ENCODE assay signal across 8 cellular contexts in genomic region chr4:75995727-75996126, GRCh38. TPM values are rescaled to one million over a fixed set of nuclear protein-coding genes. Genes with fewer than 3 reads are reported as not detected.
DNase-seq lines count a peak whose midpoint lies in the region; ATAC-seq and TF ChIP-seq lines count a peak whose summit lies in the region.

No MANE protein-coding gene starts in this region.

- H3K4me3 Mint-ChIP-seq in T-helper 17 cell: peak overlapping the region; percentile 64

- H3K4me1 Mint-ChIP-seq in T-helper 17 cell: peaks cover 9% of the 10 kb centered on the region

- TF ChIP-seq CTCF in gastroesophageal sphincter (IDR thresholded peaks at IDR 0.05): peak; percentile 51 to 71 (median 60)
- TF ChIP-seq CTCF in sigmoid colon (IDR thresholded peaks at IDR 0.05): peak; percentile 13 to 68 (median 54)

- H3K27me3 Mint-ChIP-seq in T-helper 17 cell: peaks cover 11% of the 10 kb centered on the region

- H3K9me3 ChIP-seq in T-helper 17 cell (ENCODE audit: control insufficient read depth, low read length, poor library complexity, severe bottlenecking) (no peaks in the 10 kb centered on the region), gastroesophageal sphincter (no peaks in the 10 kb centered on the region), sigmoid colon (no peaks in the 10 kb centered on the region)

- no peaks in the 10 kb centered on the region for H3K27me3 ChIP-seq in gastroesophageal sphincter
- no peaks in the 10 kb centered on the region for H3K27me3 ChIP-seq in sigmoid colon

- H3K4me1 ChIP-seq in gastroesophageal sphincter: peaks cover 0 to 5% (median 0%) of the 10 kb centered on the region in 3 donors
- H3K4me1 ChIP-seq in sigmoid colon: peaks cover 0 to 5% (median 2%) of the 10 kb centered on the region in 4 donors

- ATAC-seq in T-helper 17 cell: no peak
- ATAC-seq in gastroesophageal sphincter: no peak

- peak; percentile 7 for DNase-seq in stimulated activated CD4-positive, alpha-beta T cell treated with anti-CD3 and anti-CD28 coated beads, Interleukin-4, amount 100 ng/mL, for 24 hours
- DNase-seq in stimulated activated CD4-positive, alpha-beta T cell treated with anti-CD3 and anti-CD28 coated beads, Interleukin-4, amount 100 ng/mL, for 1 hour: no peak
- DNase-seq in NCI-H1436 (lab: John Stamatoyannopoulos, UW) (peak; percentile 43), T-helper 17 cell (no peak), sigmoid colon (no peak)
- DNase-seq in activated effector memory CD4-positive, alpha-beta T cell treated with anti-CD3 and anti-CD28 coated beads, Interleukin-2, amount 50 U/mL, for 16 hours: no peak
- no peak for DNase-seq in NK-92 treated with Interleukin-12 subunit alpha and Interleukin-12 subunit beta, amount 100 ng/mL, for 24 hours (lab: John Stamatoyannopoulos, UW)

- 1 to 3% methylated on average over 5 of the region's 5 CpGs for WGBS in gastroesophageal sphincter (ENCODE audit: low coverage in 1 of 2), 2 donors
- 2 to 14% methylated on average over 5 of the region's 5 CpGs for WGBS in sigmoid colon, 2 donors

- H3K36me3 ChIP-seq in gastroesophageal sphincter (no peaks in the 10 kb centered on the region), sigmoid colon (no peaks in the 10 kb centered on the region)

- no peak for TF ChIP-seq POLR2A in gastroesophageal sphincter (IDR thresholded peaks at IDR 0.05)
- TF ChIP-seq POLR2A in sigmoid colon (IDR thresholded peaks at IDR 0.05): no peak

- H3K36me3 Mint-ChIP-seq in T-helper 17 cell (ENCODE audit: low read depth): peaks cover 2% of the 10 kb centered on the region

- H3K27ac ChIP-seq in gastroesophageal sphincter (no peak overlapping the region), sigmoid colon (no peak overlapping the region)

- H3K27ac Mint-ChIP-seq in T-helper 17 cell: no peak overlapping the region

- no peak for TF ChIP-seq EP300 in gastroesophageal sphincter (IDR thresholded peaks at IDR 0.05)
- no peak for TF ChIP-seq EP300 in sigmoid colon (IDR thresholded peaks at IDR 0.05)

- H3K4me3 ChIP-seq in gastroesophageal sphincter: no peak overlapping the region
- no peak overlapping the region for H3K4me3 ChIP-seq in sigmoid colon

- intact Hi-C loops in sigmoid colon (cut with DNase I): loop anchor here (1.0 kb wide), 2 partner anchors 72 to 92 kb away; no protein-coding TSS in a partner anchor

RNA-seq across cellular contexts. Expression of gene SDAD1, which starts 5.0 kb away (rescaled TPM):
- total RNA-seq in T-helper 17 cell (10 to 100 TPM; 42.5 to 44.0 TPM), gastroesophageal sphincter (10 to 100 TPM; 35.0 to 42.5 (median 35.7) TPM), sigmoid colon (10 to 100 TPM; 33.1 to 38.8 (median 34.2) TPM)
- 10 to 100 TPM; 14.1 to 18.3 (median 15.0) TPM for polyA plus RNA-seq in sigmoid colon

RNA-seq across cellular contexts. Expression of gene CXCL9, which starts 11.6 kb away (rescaled TPM):
- total RNA-seq in T-helper 17 cell (not detected), gastroesophageal sphincter (under 1 TPM in 2 of 4 donors, not detected in 2; 0.13 to 0.31 TPM), sigmoid colon (not detected)
- polyA plus RNA-seq in sigmoid colon: 10 to 100 TPM in 1 of 3 donors, 1 to 10 TPM in 1, not detected in 1; 4.9 to 56.9 TPM

RNA-seq across cellular contexts. Expression of gene CXCL10, which starts 27.6 kb away (rescaled TPM):
- not detected for total RNA-seq in T-helper 17 cell
- total RNA-seq in gastroesophageal sphincter: 1 to 10 TPM in 2 of 4 donors, not detected in 2; 1.7 to 2.1 TPM
- total RNA-seq in sigmoid colon: not detected
- 10 to 100 TPM in 2 of 3 donors, not detected in 1; 13.4 to 77.1 TPM for polyA plus RNA-seq in sigmoid colon

RNA-seq across cellular contexts. Expression of gene CXCL11, which starts 40.1 kb away (rescaled TPM):
- total RNA-seq in T-helper 17 cell (not detected), gastroesophageal sphincter (under 1 TPM in 1 of 4 donors, not detected in 3; 0.59 TPM), sigmoid colon (not detected)
- 10 to 100 TPM in 1 of 3 donors, not detected in 2; 22.0 TPM for polyA plus RNA-seq in sigmoid colon

RNA-seq across cellular contexts. Expression of gene NAAA, which starts 54.9 kb away (rescaled TPM):
- total RNA-seq in T-helper 17 cell (10 to 100 TPM; 50.0 to 65.2 TPM), gastroesophageal sphincter (10 to 100 TPM; 33.5 to 90.5 (median 35.4) TPM), sigmoid colon (10 to 100 TPM; 23.3 to 60.6 (median 34.1) TPM)
- 10 to 100 TPM; 43.7 to 53.1 (median 45.6) TPM for polyA plus RNA-seq in sigmoid colon

Comparison
In these comparisons a context has a peak if more than half of its experiments do, and no peak if none do; other contexts are left out.
1. DNase-seq: peak in stimulated activated CD4-positive, alpha-beta T cell treated with anti-CD3 and anti-CD28 coated beads, Interleukin-4, amount 100 ng/mL, for 24 hours (single experiment) and NCI-H1436 (single experiment); none in stimulated activated CD4-positive, alpha-beta T cell treated with anti-CD3 and anti-CD28 coated beads, Interleukin-4, amount 100 ng/mL, for 1 hour (single experiment), T-helper 17 cell (0 of 3), sigmoid colon (single experiment), activated effector memory CD4-positive, alpha-beta T cell treated with anti-CD3 and anti-CD28 coated beads, Interleukin-2, amount 50 U/mL, for 16 hours (single experiment) and NK-92 treated with Interleukin-12 subunit alpha and Interleukin-12 subunit beta, amount 100 ng/mL, for 24 hours (single experiment).